Comparison of ENCODE assay signal across 25 cellular contexts in the genomic region with DNA sequence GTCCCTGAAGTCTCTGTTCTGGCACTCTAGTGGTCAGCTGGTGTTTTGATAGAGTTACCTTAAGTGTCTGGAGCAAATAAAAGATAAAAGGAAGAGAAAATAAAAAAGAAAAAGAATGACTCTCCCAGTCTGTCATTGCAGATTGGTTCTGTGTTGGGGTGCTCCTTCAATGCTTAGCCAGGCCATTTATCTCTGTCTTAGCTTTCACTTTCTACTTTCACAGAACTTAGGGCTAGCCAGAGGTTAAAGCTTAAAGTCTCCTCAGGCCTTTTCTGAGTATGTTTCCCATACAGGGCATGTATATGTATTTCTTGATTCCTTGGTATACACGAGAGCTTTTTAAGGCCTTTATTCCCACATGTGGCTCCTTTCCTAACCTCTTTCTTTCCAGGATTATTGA.
"Had no signal": no experiment of that assay in that cellular context is flagged by ENCODE, and none has a peak within 500 bp of the region (broad histone marks: within the 10 kb centered on the region; RNA-seq: fewer than 3 reads in every experiment).

No MANE protein-coding gene starts in this region.

- H3K27me3 Mint-ChIP-seq: activated naive CD4-positive, alpha-beta T cell treated with anti-CD3 and anti-CD28 coated beads, Interleukin-2, amount 10 ng/mL, durations not matched to agents 7 days and 5 days; naive B cell; stimulated activated naive CD8-positive, alpha-beta T cell treated with anti-CD3 and anti-CD28 coated beads, Interleukin-15, Interleukin-2, amounts not matched to agents 100 ng/mL and 50 ng/mL, for 24 hours had no signal

- H3K4me3 Mint-ChIP-seq: activated naive CD4-positive, alpha-beta T cell treated with anti-CD3 and anti-CD28 coated beads, Interleukin-2, amount 10 ng/mL, durations not matched to agents 7 days and 5 days; activated T-helper 1 cell treated with anti-CD3 and anti-CD28 coated beads, Interleukin-12 subunit alpha, Interleukin-12 subunit beta, Interleukin-2, Interleukin-4 antibody, amounts not matched to agents 30 ng/mL and 10 ng/mL and 1 ng/mL, durations not matched to agents 14 hours and 24 hours and 36 hours; immature natural killer cell; mesothelial cell of epicardium; naive B cell; nephron progenitor cell; stimulated activated effector memory CD8-positive, alpha-beta T cell treated with anti-CD3 and anti-CD28 coated beads, Interleukin-12 subunit alpha, Interleukin-12 subunit beta, amount 100 ng/mL, for 72 hours; stimulated activated naive CD8-positive, alpha-beta T cell treated with anti-CD3 and anti-CD28 coated beads, Interleukin-15, Interleukin-2, amounts not matched to agents 100 ng/mL and 50 ng/mL, for 24 hours had no signal

- H3K4me1 Mint-ChIP-seq: mesothelial cell of epicardium, naive B cell, nephron progenitor cell had no signal

- H3K27ac Mint-ChIP-seq: activated naive CD4-positive, alpha-beta T cell treated with anti-CD3 and anti-CD28 coated beads, Interleukin-2, amount 10 ng/mL, durations not matched to agents 7 days and 5 days; activated T-helper 1 cell treated with anti-CD3 and anti-CD28 coated beads, Interleukin-12 subunit alpha, Interleukin-12 subunit beta, Interleukin-2, Interleukin-4 antibody, amounts not matched to agents 30 ng/mL and 10 ng/mL and 1 ng/mL, durations not matched to agents 14 hours and 24 hours and 36 hours; immature natural killer cell; mesothelial cell of epicardium; naive B cell; nephron progenitor cell; stimulated activated effector memory CD8-positive, alpha-beta T cell treated with anti-CD3 and anti-CD28 coated beads, Interleukin-12 subunit alpha, Interleukin-12 subunit beta, amount 100 ng/mL, for 72 hours had no signal

- H3K36me3 Mint-ChIP-seq: mesothelial cell of epicardium; stimulated activated effector memory CD8-positive, alpha-beta T cell treated with anti-CD3 and anti-CD28 coated beads, Interleukin-12 subunit alpha, Interleukin-12 subunit beta, amount 100 ng/mL, for 72 hours had no signal

- DNase-seq: activated CD4-positive, alpha-beta T cell treated with anti-CD3 and anti-CD28 coated beads for 4 hours; activated gamma-delta T cell; activated naive CD4-positive, alpha-beta T cell treated with anti-CD3 and anti-CD28 coated beads, Interleukin-2, amount 10 ng/mL, durations not matched to agents 7 days and 5 days; activated T-cell treated with anti-CD3 and anti-CD28 coated beads, Interleukin-2, amount 50 U/mL, for 1 hour; amygdala; caudate nucleus; foreskin fibroblast; heart left ventricle; hypothalamus; immature natural killer cell; kidney; naive B cell; nephron progenitor cell; ovary; retina; stimulated activated CD4-positive, alpha-beta T cell treated with anti-CD3 and anti-CD28 coated beads, Interleukin-12 subunit alpha, Interleukin-12 subunit beta, amount 100 ng/mL, for 4 hours; stimulated activated CD4-positive, alpha-beta T cell treated with anti-CD3 and anti-CD28 coated beads, Interleukin-4, amount 100 ng/mL, for 1 hour; trophoblast cell; uterus had no signal

- ATAC-seq: esophagus mucosa; heart left ventricle; sciatic nerve; stimulated activated effector memory CD8-positive, alpha-beta T cell treated with anti-CD3 and anti-CD28 coated beads, Interleukin-12 subunit alpha, Interleukin-12 subunit beta, amount 100 ng/mL, for 72 hours had no signal

- H3K9me3 Mint-ChIP-seq: activated T-helper 1 cell treated with anti-CD3 and anti-CD28 coated beads, Interleukin-12 subunit alpha, Interleukin-12 subunit beta, Interleukin-2, Interleukin-4 antibody, amounts not matched to agents 30 ng/mL and 10 ng/mL and 1 ng/mL, durations not matched to agents 14 hours and 24 hours and 36 hours; immature natural killer cell; stimulated activated naive CD8-positive, alpha-beta T cell treated with anti-CD3 and anti-CD28 coated beads, Interleukin-15, Interleukin-2, amounts not matched to agents 100 ng/mL and 50 ng/mL, for 24 hours had no signal
